Comparison of ENCODE assay signal across 1 cellular context in the genomic region with DNA sequence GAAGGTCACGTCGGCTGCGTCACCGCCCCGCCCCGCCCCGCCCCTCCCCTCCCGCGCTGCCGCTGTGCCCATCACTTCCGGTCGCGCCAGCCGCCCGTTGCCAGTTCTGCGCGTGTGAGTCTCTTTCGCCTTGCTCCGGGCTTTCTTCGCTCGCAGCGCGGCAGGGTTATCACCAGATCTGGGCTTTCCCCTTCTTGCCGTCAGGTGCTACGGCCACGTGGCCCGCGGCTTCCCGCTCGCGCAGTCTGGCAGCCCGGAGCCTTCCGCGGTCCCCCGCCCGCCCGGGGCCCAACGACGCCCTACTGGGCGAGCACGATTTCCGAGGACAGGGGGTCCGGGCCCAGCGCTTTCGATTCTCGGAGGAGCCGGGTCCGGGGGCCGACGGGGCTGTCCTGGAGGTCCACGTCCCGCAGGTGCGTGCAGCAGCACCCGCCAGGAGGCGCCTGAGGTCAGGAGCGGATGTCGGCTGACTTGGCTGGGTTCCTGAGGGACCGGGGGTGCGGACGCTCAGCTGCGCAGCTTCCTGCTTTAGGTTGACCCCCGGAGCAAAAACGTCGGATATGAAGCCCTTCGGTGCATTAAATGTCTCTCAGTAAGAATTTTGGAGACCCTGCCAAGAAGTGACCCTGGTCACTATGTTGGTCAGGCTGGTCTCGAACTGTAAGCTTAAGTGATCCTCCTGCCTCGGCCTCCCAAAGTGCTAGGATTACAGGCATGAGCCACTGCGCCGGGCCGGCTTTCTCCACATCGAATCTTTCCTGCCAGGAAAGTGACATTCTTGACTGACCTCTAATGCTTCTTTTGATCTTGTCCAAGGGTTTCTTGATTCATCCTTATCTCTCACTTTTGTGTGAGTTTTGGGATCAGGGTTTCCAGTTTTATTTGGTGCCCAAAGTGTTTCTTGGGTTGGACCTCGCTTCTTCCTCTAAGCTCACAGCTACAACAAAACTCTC.
TF ChIP-seq lines count a peak whose summit lies in the region.

A gene with protein sequence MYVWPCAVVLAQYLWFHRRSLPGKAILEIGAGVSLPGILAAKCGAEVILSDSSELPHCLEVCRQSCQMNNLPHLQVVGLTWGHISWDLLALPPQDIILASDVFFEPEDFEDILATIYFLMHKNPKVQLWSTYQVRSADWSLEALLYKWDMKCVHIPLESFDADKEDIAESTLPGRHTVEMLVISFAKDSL (plus strand): TSS at position 74 of the 953 bp plus-strand sequence. CDS start 2,872 bp downstream, outside the sequence.

TF ChIP-seq in endothelial cell of umbilical vein, 7 proteins besides CTCF, POLR2A, EP300 and RAD21:
- TF ChIP-seq, protein P1, sequence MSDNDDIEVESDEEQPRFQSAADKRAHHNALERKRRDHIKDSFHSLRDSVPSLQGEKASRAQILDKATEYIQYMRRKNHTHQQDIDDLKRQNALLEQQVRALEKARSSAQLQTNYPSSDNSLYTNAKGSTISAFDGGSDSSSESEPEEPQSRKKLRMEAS (IDR thresholded peaks at IDR 0.05; ENCODE audit: insufficient read depth, insufficient read length), result peak; percentile 58
- TF ChIP-seq GATA2 (IDR thresholded peaks at IDR 0.05; ENCODE audit: insufficient read depth, insufficient read length, low read depth, low read length), result no peak
- TF ChIP-seq MYC (IDR thresholded peaks at IDR 0.05; ENCODE audit: low read depth, low read length), result no peak
- TF ChIP-seq FOS (IDR thresholded peaks at IDR 0.05; ENCODE audit: borderline replicate concordance, insufficient read depth, low read length), result no peak
- no peak for TF ChIP-seq POLR2AphosphoS5 (IDR thresholded peaks at IDR 0.05; ENCODE audit: insufficient read depth, low read depth, low read length)
